In the genomic region with DNA sequence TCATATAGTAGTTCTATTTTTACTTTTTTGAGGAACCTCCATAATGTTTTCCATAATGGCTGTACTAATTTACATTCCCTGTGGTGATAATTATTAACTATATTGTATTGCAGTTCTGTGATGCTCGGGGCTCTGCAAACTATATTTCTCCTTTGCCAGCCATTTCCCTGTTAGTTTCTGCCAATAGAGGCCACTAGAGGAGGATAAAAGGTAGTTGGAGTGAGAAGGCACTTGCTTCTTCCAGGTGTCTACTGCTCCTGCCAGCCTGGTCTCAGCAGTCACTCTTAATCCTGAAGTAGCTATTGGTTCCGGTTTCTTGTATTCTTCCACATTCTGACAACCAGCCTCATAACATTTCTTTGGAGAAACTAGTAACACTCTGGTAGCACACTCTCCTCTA, we compare ENCODE assay signal across 1 cellular context.
TF ChIP-seq lines count a peak whose summit lies in the region.

No MANE protein-coding gene starts in this region.

TF ChIP-seq in SK-N-SH treated with all-trans-retinoic acid at 6 μM for 48 hours, 23 proteins besides CTCF, POLR2A, EP300 and RAD21 (continued from another document):
- TF ChIP-seq, protein P1, sequence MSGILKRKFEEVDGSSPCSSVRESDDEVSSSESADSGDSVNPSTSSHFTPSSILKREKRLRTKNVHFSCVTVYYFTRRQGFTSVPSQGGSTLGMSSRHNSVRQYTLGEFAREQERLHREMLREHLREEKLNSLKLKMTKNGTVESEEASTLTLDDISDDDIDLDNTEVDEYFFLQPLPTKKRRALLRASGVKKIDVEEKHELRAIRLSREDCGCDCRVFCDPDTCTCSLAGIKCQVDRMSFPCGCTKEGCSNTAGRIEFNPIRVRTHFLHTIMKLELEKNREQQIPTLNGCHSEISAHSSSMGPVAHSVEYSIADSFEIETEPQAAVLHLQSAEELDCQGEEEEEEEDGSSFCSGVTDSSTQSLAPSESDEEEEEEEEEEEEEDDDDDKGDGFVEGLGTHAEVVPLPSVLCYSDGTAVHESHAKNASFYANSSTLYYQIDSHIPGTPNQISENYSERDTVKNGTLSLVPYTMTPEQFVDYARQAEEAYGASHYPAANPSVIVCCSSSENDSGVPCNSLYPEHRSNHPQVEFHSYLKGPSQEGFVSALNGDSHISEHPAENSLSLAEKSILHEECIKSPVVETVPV (CRISPR knock-in tag; IDR thresholded peaks at IDR 0.05), result no peak
- TF ChIP-seq SNAI2 (CRISPR knock-in tag; IDR thresholded peaks at IDR 0.05) (no peak), ARNTL (CRISPR knock-in tag; IDR thresholded peaks at IDR 0.05; ENCODE audit: borderline replicate concordance, low read depth) (no peak), RARB (CRISPR knock-in tag; IDR thresholded peaks at IDR 0.05) (no peak), ZNF70 (CRISPR knock-in tag; IDR thresholded peaks at IDR 0.05) (no peak), GLIS3 (CRISPR knock-in tag; IDR thresholded peaks at IDR 0.05) (no peak), ZFP3 (CRISPR knock-in tag; IDR thresholded peaks at IDR 0.05) (no peak)
- TF ChIP-seq, protein P2, sequence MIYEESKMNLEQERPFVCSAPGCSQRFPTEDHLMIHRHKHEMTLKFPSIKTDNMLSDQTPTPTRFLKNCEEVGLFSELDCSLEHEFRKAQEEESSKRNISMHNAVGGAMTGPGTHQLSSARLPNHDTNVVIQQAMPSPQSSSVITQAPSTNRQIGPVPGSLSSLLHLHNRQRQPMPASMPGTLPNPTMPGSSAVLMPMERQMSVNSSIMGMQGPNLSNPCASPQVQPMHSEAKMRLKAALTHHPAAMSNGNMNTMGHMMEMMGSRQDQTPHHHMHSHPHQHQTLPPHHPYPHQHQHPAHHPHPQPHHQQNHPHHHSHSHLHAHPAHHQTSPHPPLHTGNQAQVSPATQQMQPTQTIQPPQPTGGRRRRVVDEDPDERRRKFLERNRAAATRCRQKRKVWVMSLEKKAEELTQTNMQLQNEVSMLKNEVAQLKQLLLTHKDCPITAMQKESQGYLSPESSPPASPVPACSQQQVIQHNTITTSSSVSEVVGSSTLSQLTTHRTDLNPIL (CRISPR knock-in tag; IDR thresholded peaks at IDR 0.05; ENCODE audit: low read depth), result no peak
- TF ChIP-seq, protein P3, sequence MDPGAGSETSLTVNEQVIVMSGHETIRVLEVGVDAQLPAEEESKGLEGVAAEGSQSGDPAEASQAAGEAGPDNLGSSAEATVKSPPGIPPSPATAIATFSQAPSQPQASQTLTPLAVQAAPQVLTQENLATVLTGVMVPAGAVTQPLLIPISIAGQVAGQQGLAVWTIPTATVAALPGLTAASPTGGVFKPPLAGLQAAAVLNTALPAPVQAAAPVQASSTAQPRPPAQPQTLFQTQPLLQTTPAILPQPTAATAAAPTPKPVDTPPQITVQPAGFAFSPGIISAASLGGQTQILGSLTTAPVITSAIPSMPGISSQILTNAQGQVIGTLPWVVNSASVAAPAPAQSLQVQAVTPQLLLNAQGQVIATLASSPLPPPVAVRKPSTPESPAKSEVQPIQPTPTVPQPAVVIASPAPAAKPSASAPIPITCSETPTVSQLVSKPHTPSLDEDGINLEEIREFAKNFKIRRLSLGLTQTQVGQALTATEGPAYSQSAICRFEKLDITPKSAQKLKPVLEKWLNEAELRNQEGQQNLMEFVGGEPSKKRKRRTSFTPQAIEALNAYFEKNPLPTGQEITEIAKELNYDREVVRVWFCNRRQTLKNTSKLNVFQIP (CRISPR knock-in tag; IDR thresholded peaks at IDR 0.05; ENCODE audit: borderline replicate concordance, low read depth), result no peak
- TF ChIP-seq, protein P4, sequence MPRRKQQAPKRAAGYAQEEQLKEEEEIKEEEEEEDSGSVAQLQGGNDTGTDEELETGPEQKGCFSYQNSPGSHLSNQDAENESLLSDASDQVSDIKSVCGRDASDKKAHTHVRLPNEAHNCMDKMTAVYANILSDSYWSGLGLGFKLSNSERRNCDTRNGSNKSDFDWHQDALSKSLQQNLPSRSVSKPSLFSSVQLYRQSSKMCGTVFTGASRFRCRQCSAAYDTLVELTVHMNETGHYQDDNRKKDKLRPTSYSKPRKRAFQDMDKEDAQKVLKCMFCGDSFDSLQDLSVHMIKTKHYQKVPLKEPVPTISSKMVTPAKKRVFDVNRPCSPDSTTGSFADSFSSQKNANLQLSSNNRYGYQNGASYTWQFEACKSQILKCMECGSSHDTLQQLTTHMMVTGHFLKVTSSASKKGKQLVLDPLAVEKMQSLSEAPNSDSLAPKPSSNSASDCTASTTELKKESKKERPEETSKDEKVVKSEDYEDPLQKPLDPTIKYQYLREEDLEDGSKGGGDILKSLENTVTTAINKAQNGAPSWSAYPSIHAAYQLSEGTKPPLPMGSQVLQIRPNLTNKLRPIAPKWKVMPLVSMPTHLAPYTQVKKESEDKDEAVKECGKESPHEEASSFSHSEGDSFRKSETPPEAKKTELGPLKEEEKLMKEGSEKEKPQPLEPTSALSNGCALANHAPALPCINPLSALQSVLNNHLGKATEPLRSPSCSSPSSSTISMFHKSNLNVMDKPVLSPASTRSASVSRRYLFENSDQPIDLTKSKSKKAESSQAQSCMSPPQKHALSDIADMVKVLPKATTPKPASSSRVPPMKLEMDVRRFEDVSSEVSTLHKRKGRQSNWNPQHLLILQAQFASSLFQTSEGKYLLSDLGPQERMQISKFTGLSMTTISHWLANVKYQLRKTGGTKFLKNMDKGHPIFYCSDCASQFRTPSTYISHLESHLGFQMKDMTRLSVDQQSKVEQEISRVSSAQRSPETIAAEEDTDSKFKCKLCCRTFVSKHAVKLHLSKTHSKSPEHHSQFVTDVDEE (CRISPR knock-in tag; IDR thresholded peaks at IDR 0.05), result no peak
